Comparison of ENCODE assay signal across 27 cellular contexts in the genomic region with DNA sequence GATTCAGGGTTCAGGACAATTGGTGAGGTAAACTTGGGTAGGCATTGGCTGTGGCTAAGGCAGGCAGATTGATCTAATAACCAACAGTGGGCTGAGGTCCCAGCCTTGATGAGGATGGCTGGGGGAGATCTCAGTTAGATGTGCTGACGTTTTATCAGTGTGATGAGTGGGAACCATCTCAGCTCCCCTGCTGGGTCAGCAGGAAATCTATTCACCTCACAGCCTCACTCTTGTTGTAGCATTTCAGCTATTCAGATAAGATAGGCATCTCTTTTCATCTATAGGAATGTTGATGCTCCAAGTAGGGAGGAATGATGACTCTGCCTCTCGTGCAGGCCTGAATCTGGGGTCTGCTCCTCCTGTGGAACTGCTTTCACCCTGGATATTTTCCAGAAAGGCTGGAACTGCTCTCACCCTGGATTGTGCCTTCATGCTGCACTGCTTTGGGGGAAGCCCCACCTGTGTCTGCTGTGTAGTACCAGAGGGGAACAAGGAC.
"Had no signal": no experiment of that assay in that cellular context is flagged by ENCODE, and none has a peak within 500 bp of the region (broad histone marks: within the 10 kb centered on the region; RNA-seq: fewer than 3 reads in every experiment).

No MANE protein-coding gene starts in this region.

- H3K27me3 Mint-ChIP-seq: activated B cell treated with CpG ODN at 0.5 μM for 24 hours; activated CD4-positive, alpha-beta T cell treated with anti-CD3 and anti-CD28 coated beads, Interleukin-2, amount 10 ng/mL, durations not matched to agents 24 days and 14 days; activated naive CD8-positive, alpha-beta T cell treated with anti-CD3 and anti-CD28 coated beads, Interleukin-2, amount 10 ng/mL, durations not matched to agents 7 days and 5 days had no signal

- H3K27me3 ChIP-seq: adrenal gland, MG63, SJCRH30 had no signal

- H3K27ac Mint-ChIP-seq: activated B cell treated with CpG ODN at 0.5 μM for 24 hours; activated CD4-positive, alpha-beta T cell treated with anti-CD3 and anti-CD28 coated beads, Interleukin-2, amount 10 ng/mL, durations not matched to agents 24 days and 14 days; activated naive CD8-positive, alpha-beta T cell treated with anti-CD3 and anti-CD28 coated beads, Interleukin-2, amount 10 ng/mL, durations not matched to agents 7 days and 5 days; activated T-cell treated with anti-CD3 and anti-CD28 coated beads, Interleukin-2, amount 50 U/mL, for 72 hours; activated T-helper 2 cell treated with anti-CD3 and anti-CD28 coated beads, Interferon-gamma antibody, Interleukin-2, Interleukin-4, amounts not matched to agents 10 μg/mL and 5 μg/mL and 100 μg/mL, durations not matched to agents 14 hours and 24 hours and 36 hours had no signal

- H3K9me2 ChIP-seq: SK-N-SH had no signal

- H3K36me3 Mint-ChIP-seq: activated naive CD8-positive, alpha-beta T cell treated with anti-CD3 and anti-CD28 coated beads, Interleukin-2, amount 10 ng/mL, durations not matched to agents 7 days and 5 days had no signal

- H3K9ac ChIP-seq: SK-N-SH had no signal

- H3K4me1 Mint-ChIP-seq: activated B cell treated with CpG ODN at 0.5 μM for 24 hours; activated CD4-positive, alpha-beta T cell treated with anti-CD3 and anti-CD28 coated beads, Interleukin-2, amount 10 ng/mL, durations not matched to agents 24 days and 14 days; activated naive CD8-positive, alpha-beta T cell treated with anti-CD3 and anti-CD28 coated beads, Interleukin-2, amount 10 ng/mL, durations not matched to agents 7 days and 5 days had no signal

- H3K4me1 ChIP-seq: adrenal gland, SJCRH30 had no signal

- H3K9me3 ChIP-seq: adrenal gland, MG63, SJCRH30, SK-N-SH had no signal

- H3K36me3 ChIP-seq: adrenal gland, MG63, SJCRH30 had no signal

- H3K4me2 ChIP-seq: SK-N-SH had no signal

- ATAC-seq: activated T-cell treated with anti-CD3 and anti-CD28 coated beads, Interleukin-2, amount 50 U/mL, for 72 hours; Panc1 had no signal

- H3K4me3 Mint-ChIP-seq: activated B cell treated with CpG ODN at 0.5 μM for 24 hours; activated CD4-positive, alpha-beta T cell treated with anti-CD3 and anti-CD28 coated beads, Interleukin-2, amount 10 ng/mL, durations not matched to agents 24 days and 14 days; activated naive CD8-positive, alpha-beta T cell treated with anti-CD3 and anti-CD28 coated beads, Interleukin-2, amount 10 ng/mL, durations not matched to agents 7 days and 5 days; activated T-cell treated with anti-CD3 and anti-CD28 coated beads, Interleukin-2, amount 50 U/mL, for 72 hours had no signal

- H3K4me3 ChIP-seq: adrenal gland, MG63, SJCRH30 had no signal

- H3K9me3 Mint-ChIP-seq: activated CD4-positive, alpha-beta T cell treated with anti-CD3 and anti-CD28 coated beads, Interleukin-2, amount 10 ng/mL, durations not matched to agents 24 days and 14 days had no signal

- H3K27ac ChIP-seq: adrenal gland, SJCRH30 had no signal

- DNase-seq: activated B cell treated with CpG ODN at 0.5 μM for 24 hours; activated CD4-positive, alpha-beta T cell treated with anti-CD3 and anti-CD28 coated beads for 1 hour; activated CD4-positive, alpha-beta T cell treated with anti-CD3 and anti-CD28 coated beads, Interleukin-2, amount 10 ng/mL, durations not matched to agents 24 days and 14 days; activated CD4-positive, alpha-beta T cell treated with anti-CD3 and anti-CD28 coated beads, Interleukin-2, amount 50 U/mL, for 48 hours; activated naive CD4-positive, alpha-beta T cell treated with anti-CD3 and anti-CD28 coated beads, Interleukin-2, amount 50 U/mL, for 16 hours; activated naive CD8-positive, alpha-beta T cell treated with anti-CD3 and anti-CD28 coated beads, Interleukin-2, amount 10 ng/mL, durations not matched to agents 7 days and 5 days; activated T-cell treated with anti-CD3 and anti-CD28 coated beads for 4 hours; activated T-cell treated with anti-CD3 and anti-CD28 coated beads, Interleukin-2, amount 50 U/mL, for 72 hours; adrenal gland; anterior cingulate cortex; MG63; MV-4-11; NCI-H1105; NCI-H1436; NCI-H1694 treated with DMSO at 0.1 percent for 48 hours; NCI-H2029 treated with DMSO at 0.1 percent for 48 hours; NCI-H510A treated with DMSO at 0.1 percent for 48 hours; NCI-H69; NK-92 treated with Interleukin-12 subunit alpha and Interleukin-12 subunit beta, amount 100 ng/mL, for 24 hours; OCI-M1; Right ventricle myocardium superior; RPMI8226; SJCRH30; SK-N-SH; T-helper 1 cell had no signal
